In the genomic region with DNA sequence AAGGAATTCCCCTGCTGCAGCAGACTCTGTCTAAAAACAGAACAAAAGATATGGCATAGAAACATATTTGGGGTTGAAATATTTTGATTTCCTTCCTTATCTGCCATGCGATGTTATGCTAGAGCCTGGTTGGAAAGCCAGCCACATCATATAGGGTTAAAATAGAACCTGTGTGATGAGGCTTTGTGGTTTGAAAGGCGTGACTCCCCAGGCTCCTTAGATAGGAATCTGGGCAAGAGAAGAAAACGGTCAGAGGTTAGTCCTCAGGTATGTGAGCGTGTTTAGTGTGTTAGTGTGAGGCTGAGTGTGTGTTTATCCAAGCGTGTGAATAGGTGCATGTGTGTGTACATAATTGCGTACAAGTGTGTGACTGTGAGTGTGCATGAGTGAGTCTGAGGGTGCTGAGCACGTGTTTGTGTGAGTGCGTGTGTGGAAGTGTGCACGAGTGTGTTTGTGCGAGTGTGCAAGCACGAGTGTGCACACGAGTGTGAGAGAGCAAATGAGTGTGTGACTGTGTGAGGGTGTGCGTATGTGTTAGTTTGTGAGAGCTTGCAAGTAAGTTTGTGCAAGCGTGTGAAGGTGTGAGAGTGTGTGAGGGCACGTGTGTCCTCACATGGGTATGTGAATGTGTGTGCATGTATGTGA, we compare ENCODE assay signal across 16 cellular contexts.
DNase-seq lines count a peak whose midpoint lies in the region; ATAC-seq and TF ChIP-seq lines count a peak whose summit lies in the region.
"Had no signal": no experiment of that assay in that cellular context is flagged by ENCODE, and none has a peak within 500 bp of the region (broad histone marks: within the 10 kb centered on the region; RNA-seq: fewer than 3 reads in every experiment).

No MANE protein-coding gene starts in this region.

- POLR2A ChIA-PET in HCT116 (lab: Charles Lee) (no interaction called here), Panc1 (lab: Charles Lee) (interaction anchor here (0.6 kb wide), 1 partner anchor 57 kb away, joined by 3 read pairs; no protein-coding TSS in a partner anchor)

- ATAC-seq in HCT116 (no peak), Panc1 (0 out of 2 replicates have a peak, but pooled peaks have one; percentile 47)
- ATAC-seq: lower lobe of right lung had no signal

- H3K9ac ChIP-seq in HCT116 (ENCODE audit: low read length): no peak overlapping the region
- H3K9ac ChIP-seq in endodermal cell (ENCODE audit: extremely low read depth, low read length, poor library complexity, severe bottlenecking): no peak overlapping the region
- H3K9ac ChIP-seq in neural progenitor cell: no peak overlapping the region

- TF ChIP-seq CTCF in HCT116 (IDR thresholded peaks at IDR 0.05 in 2 of 3, conservative IDR thresholded peaks at IDR 0.05 in 1 of 3; ENCODE audit: borderline replicate concordance in 1 of 3, insufficient read depth in 1 of 3, low read depth in 2 of 3, low read length in 2 of 3) (no peak), Panc1 (IDR thresholded peaks at IDR 0.05) (no peak), endodermal cell (conservative IDR thresholded peaks at IDR 0.05) (no peak), neural progenitor cell (IDR thresholded peaks at IDR 0.05) (no peak), dorsolateral prefrontal cortex (IDR thresholded peaks at IDR 0.05 in 54 of 56, conservative IDR thresholded peaks at IDR 0.05 in 2 of 56; ENCODE audit: low read depth in 1 of 56, partially characterized antibody in 56 of 56) (no peak)

- intact Hi-C loops in HCT116 (cut with micrococcal nuclease) (no loop called here), Panc1 (cut with micrococcal nuclease; ENCODE audit: unreplicated experiment) (no loop called here), dorsolateral prefrontal cortex (cut with DNase I) (no loop called here)

- no peaks in the 10 kb centered on the region for H3F3A ChIP-seq in neural progenitor cell (ENCODE audit: low read depth)

- H3K9me3 ChIP-seq in HCT116 (ENCODE audit: control insufficient read depth in 1 of 2, insufficient read depth in 1 of 2, low read depth in 1 of 2, low read length in 2 of 2) (no peaks in the 10 kb centered on the region), Panc1 (ENCODE audit: control insufficient read depth, insufficient read depth, low read depth, low read length) (no peaks in the 10 kb centered on the region), endodermal cell (ENCODE audit: control insufficient read depth, low read length) (no peaks in the 10 kb centered on the region), neural progenitor cell (ENCODE audit: low read depth) (no peaks in the 10 kb centered on the region)
- H3K9me3 ChIP-seq: lower lobe of right lung had no signal

- no peak for DNase-seq in HCT116 (ENCODE audit: low read depth, low spot score)
- DNase-seq in Panc1 (ENCODE audit: low read depth, low spot score): no peak
- DNase-seq in endodermal cell: no peak
- DNase-seq in neural progenitor cell (ENCODE audit: low spot score): no peak
- no peak for DNase-seq in NCI-H82 treated with DMSO at 0.1 percent for 48 hours (lab: John Stamatoyannopoulos, UW; ENCODE audit: unreplicated experiment)
- no peak for DNase-seq in Ammon's horn (ENCODE audit: low spot score)
- DNase-seq in dorsolateral prefrontal cortex: no peak
- DNase-seq: activated naive CD8-positive, alpha-beta T cell treated with anti-CD3 and anti-CD28 coated beads for 36 hours; head of caudate nucleus; lower lobe of right lung; NCI-H1930; NCI-H510A; small intestine; stimulated activated CD4-positive, alpha-beta T cell treated with anti-CD3 and anti-CD28 coated beads, Interleukin-4, amount 100 ng/mL, for 4 hours; T-helper 1 cell had no signal

- no peaks in the 10 kb centered on the region for H3K36me3 Mint-ChIP-seq in endodermal cell (ENCODE audit: low read depth)
- H3K36me3 Mint-ChIP-seq in neural progenitor cell: no peaks in the 10 kb centered on the region
- H3K36me3 Mint-ChIP-seq: activated naive CD8-positive, alpha-beta T cell treated with anti-CD3 and anti-CD28 coated beads for 36 hours had no signal

- in situ Hi-C loops in Panc1 (cut with HindIII; ENCODE audit: low pct_unique_long_range_greater_than_20kb, low sequenced_read_pairs): no loop called here

- H3K4me3 ChIP-seq in HCT116 (replicated peaks in 1 of 2; ENCODE audit: low read depth in 1 of 2, low read length in 2 of 2): no peak overlapping the region
- H3K4me3 ChIP-seq in Panc1 (ENCODE audit: low read depth in 2 of 2, low read length in 2 of 2): no peak overlapping the region
- H3K4me3 ChIP-seq in endodermal cell (ENCODE audit: low read length): no peak overlapping the region
- no peak overlapping the region for H3K4me3 ChIP-seq in neural progenitor cell
- no peak overlapping the region for H3K4me3 ChIP-seq in dorsolateral prefrontal cortex
- H3K4me3 ChIP-seq: cardiac muscle cell, lower lobe of right lung had no signal

- H3K27ac Mint-ChIP-seq in endodermal cell: peak overlapping the region; percentile 0
- peak overlapping the region; percentile 0 for H3K27ac Mint-ChIP-seq in neural progenitor cell
- H3K27ac Mint-ChIP-seq: activated naive CD8-positive, alpha-beta T cell treated with anti-CD3 and anti-CD28 coated beads for 36 hours had no signal

- peak overlapping the region; percentile 30; the same call in 1 of the 2 replicates for H3K4me2 ChIP-seq in HCT116 (ENCODE audit: low read length)
- H3K4me2 ChIP-seq in neural progenitor cell: no peak overlapping the region

- no peaks in the 10 kb centered on the region for H3K79me2 ChIP-seq in HCT116 (ENCODE audit: insufficient read depth, low read length)
- H3K79me2 ChIP-seq in neural progenitor cell (ENCODE audit: low read depth): no peaks in the 10 kb centered on the region

- peaks cover 4% of the 10 kb centered on the region for H3K4me1 Mint-ChIP-seq in endodermal cell
- peaks cover 5% of the 10 kb centered on the region for H3K4me1 Mint-ChIP-seq in neural progenitor cell
- H3K4me1 Mint-ChIP-seq: activated naive CD8-positive, alpha-beta T cell treated with anti-CD3 and anti-CD28 coated beads for 36 hours had no signal

- H3K9me2 ChIP-seq in HCT116 (ENCODE audit: insufficient read depth): no peaks in the 10 kb centered on the region

- TF ChIP-seq RAD21 in HCT116 (IDR thresholded peaks at IDR 0.05; ENCODE audit: low read depth): no peak

- H3K9me3 Mint-ChIP-seq in endodermal cell: no peaks in the 10 kb centered on the region
- H3K9me3 Mint-ChIP-seq in neural progenitor cell: no peaks in the 10 kb centered on the region
- H3K9me3 Mint-ChIP-seq: activated naive CD8-positive, alpha-beta T cell treated with anti-CD3 and anti-CD28 coated beads for 36 hours had no signal

- TF ChIP-seq POLR2A in HCT116 (IDR thresholded peaks at IDR 0.05; ENCODE audit: borderline replicate concordance, extremely low read depth, insufficient read depth, insufficient read length): no peak

- BruUV-seq in HCT116 (replicated peaks; lab: Mats Ljungman, UMichigan) (no TSS peak), Panc1 (replicated peaks; lab: Mats Ljungman, UMichigan) (no TSS peak)

- H4K20me1 ChIP-seq in HCT116 (ENCODE audit: insufficient read depth) (no peaks in the 10 kb centered on the region), neural progenitor cell (ENCODE audit: low read depth) (peaks cover 7% of the 10 kb centered on the region)

- H3K4me1 ChIP-seq in HCT116 (ENCODE audit: control insufficient read depth in 1 of 2, insufficient read depth in 2 of 2, low read length in 2 of 2): peaks cover 3 to 9% of the 10 kb centered on the region in 2 experiments; a peak in 3 of 4 replicates
- H3K4me1 ChIP-seq in Panc1 (ENCODE audit: control insufficient read depth, insufficient read depth, low read length): peaks cover 24% of the 10 kb centered on the region
- no peaks in the 10 kb centered on the region for H3K4me1 ChIP-seq in endodermal cell (ENCODE audit: control insufficient read depth, insufficient read depth, low read length)
- no peaks in the 10 kb centered on the region for H3K4me1 ChIP-seq in neural progenitor cell
- H3K4me1 ChIP-seq: lower lobe of right lung had no signal

- WGBS in endodermal cell (ENCODE audit: insufficient coverage in 1 of 2, insufficient read length in 1 of 2), 2 experiments: 86 to 89% methylated on average over 13 to 15 of the region's 15 CpGs

- H2AFZ ChIP-seq in HCT116 (ENCODE audit: low read depth, low read length, poor library complexity, severe bottlenecking) (no peak overlapping the region), neural progenitor cell (replicated peaks) (no peak overlapping the region)

- no peaks in the 10 kb centered on the region for H3K27me3 Mint-ChIP-seq in endodermal cell (ENCODE audit: insufficient read depth)
- peaks cover 2% of the 10 kb centered on the region for H3K27me3 Mint-ChIP-seq in neural progenitor cell (ENCODE audit: insufficient read depth, low read depth)

- H3K27me3 ChIP-seq in HCT116 (ENCODE audit: insufficient read depth, low read length) (no peaks in the 10 kb centered on the region), Panc1 (ENCODE audit: control insufficient read depth, insufficient read depth, low read length) (no peaks in the 10 kb centered on the region), endodermal cell (ENCODE audit: control insufficient read depth, insufficient read depth, low read length, poor library complexity, severe bottlenecking) (no peaks in the 10 kb centered on the region), neural progenitor cell (no peaks in the 10 kb centered on the region), dorsolateral prefrontal cortex (no peaks in the 10 kb centered on the region)
- H3K27me3 ChIP-seq: cardiac muscle cell had no signal

- no peak overlapping the region for H3K4me3 Mint-ChIP-seq in endodermal cell
- no peak overlapping the region for H3K4me3 Mint-ChIP-seq in neural progenitor cell
- H3K4me3 Mint-ChIP-seq: activated naive CD8-positive, alpha-beta T cell treated with anti-CD3 and anti-CD28 coated beads for 36 hours had no signal

- RAD21 ChIA-PET in HCT116 (lab: Charles Lee; ENCODE audit: low non-redundant PET in 1 of 2, low total read pairs in 2 of 2, uncharacterized antibody in 2 of 2, unreplicated experiment in 2 of 2): no interaction called here

- H3K27ac ChIP-seq in HCT116 (ENCODE audit: low read depth, low read length): no peak overlapping the region
- peak overlapping the region; percentile 66 for H3K27ac ChIP-seq in Panc1 (ENCODE audit: low read length)
- no peak overlapping the region for H3K27ac ChIP-seq in endodermal cell (ENCODE audit: low read depth, low read length)
- no peak overlapping the region for H3K27ac ChIP-seq in neural progenitor cell
- H3K27ac ChIP-seq in dorsolateral prefrontal cortex: no peak overlapping the region
- H3K27ac ChIP-seq: cardiac muscle cell, lower lobe of right lung had no signal

- H3K36me3 ChIP-seq in HCT116 (ENCODE audit: control insufficient read depth in 1 of 2, insufficient read depth in 2 of 2, low read length in 2 of 2) (no peaks in the 10 kb centered on the region), Panc1 (ENCODE audit: control insufficient read depth, insufficient read depth, low read length) (no peaks in the 10 kb centered on the region), endodermal cell (ENCODE audit: control insufficient read depth, insufficient read depth, low read length) (no peaks in the 10 kb centered on the region), neural progenitor cell (no peaks in the 10 kb centered on the region)
- H3K36me3 ChIP-seq: cardiac muscle cell, lower lobe of right lung had no signal

- CTCF ChIA-PET in HCT116 (lab: Charles Lee): no interaction called here
- CTCF ChIA-PET in Panc1 (lab: Charles Lee): no interaction called here

TF ChIP-seq in HCT116, 20 proteins besides CTCF, POLR2A, EP300 and RAD21 (continues in another document):
- TF ChIP-seq ELF1 (IDR thresholded peaks at IDR 0.05; ENCODE audit: borderline replicate concordance, low read depth): no peak
- no peak for TF ChIP-seq EZH2 (IDR thresholded peaks at IDR 0.05)
